In the genomic region with DNA sequence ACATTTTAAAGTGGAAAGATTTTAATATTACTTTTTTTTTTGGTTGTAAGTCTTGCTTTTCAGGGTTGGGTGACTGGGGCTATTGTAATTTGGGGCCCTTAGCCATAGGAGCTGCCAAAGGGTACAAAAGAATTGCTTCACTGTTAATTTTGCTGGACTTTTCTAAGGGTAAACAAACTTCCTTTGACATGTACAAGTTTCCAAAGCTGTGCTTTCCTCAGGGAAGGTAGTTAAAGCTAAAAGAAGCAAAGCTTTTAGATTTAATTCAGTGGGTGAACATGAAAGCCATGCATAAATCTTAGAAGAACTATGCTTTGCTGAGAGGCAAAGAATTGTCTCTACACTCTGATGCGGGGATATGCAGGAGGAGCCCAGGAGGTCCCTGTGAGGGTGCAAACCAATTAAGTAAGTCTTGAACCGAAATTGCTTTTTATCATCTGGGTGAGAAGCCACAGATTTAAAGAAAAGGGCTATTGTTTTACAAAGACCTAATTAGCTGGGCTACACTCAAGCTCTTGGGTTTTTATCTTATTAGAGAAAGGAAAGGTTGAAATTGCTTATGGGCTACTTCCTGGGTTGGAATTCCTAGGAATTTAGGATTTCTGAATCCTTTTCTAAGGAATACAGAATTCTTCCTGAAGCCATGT, we compare ENCODE assay signal across 19 cellular contexts.
A peak's percentile ranks its signal among the peaks of the same experiment; 100 is the strongest.
DNase-seq lines count a peak whose midpoint lies in the region; ATAC-seq, FAIRE-seq and TF ChIP-seq lines count a peak whose summit lies in the region.
"Had no signal": no experiment of that assay in that cellular context is flagged by ENCODE, and none has a peak within 500 bp of the region (broad histone marks: within the 10 kb centered on the region; RNA-seq: fewer than 3 reads in every experiment).

No MANE protein-coding gene starts in this region.

- no peaks in the 10 kb centered on the region for H3K36me3 ChIP-seq in HEK293 (ENCODE audit: control insufficient read depth in 2 of 2, insufficient read depth in 1 of 2, low read length in 2 of 2)
- H3K36me3 ChIP-seq in smooth muscle cell (ENCODE audit: low read depth), result no peaks in the 10 kb centered on the region
- H3K36me3 ChIP-seq: SJSA1 had no signal

- intact Hi-C loops in MCF 10A (cut with micrococcal nuclease), result no loop called here

- H3K36me3 Mint-ChIP-seq in MCF 10A (ENCODE audit: insufficient read depth, unreplicated experiment), result no peaks in the 10 kb centered on the region
- H3K36me3 Mint-ChIP-seq: naive B cell had no signal

- H3K9ac ChIP-seq in smooth muscle cell (ENCODE audit: low read depth), result peak overlapping the region; percentile 3

- FAIRE-seq in HTR-8/SVneo (lab: Jason Lieb, UNC), result no peak

- POLR2A ChIA-PET in HEK293 (lab: Yijun Ruan, JAX), result no interaction called here
- POLR2A ChIA-PET in MCF 10A (lab: Yijun Ruan, JAX), result interaction anchor here (0.6 to 3.5 kb wide), 3 partner anchors 27 to 35 kb away, joined by 3 to 17 read pairs (median 3); no protein-coding TSS in a partner anchor

- 23% methylated on average over 2 of the region's 2 CpGs for WGBS in smooth muscle cell (ENCODE audit: low lambda C conversion rate)

- peaks cover 3% of the 10 kb centered on the region for H3K79me2 ChIP-seq in smooth muscle cell (ENCODE audit: low read depth)

- H3K27me3 ChIP-seq in smooth muscle cell (ENCODE audit: low read depth), result no peaks in the 10 kb centered on the region
- H3K27me3 ChIP-seq: SJSA1 had no signal

- peak; percentile 61 for DNase-seq in medulla oblongata (ENCODE audit: extremely low spot score)
- DNase-seq in smooth muscle cell (lab: John Stamatoyannopoulos, UW; ENCODE audit: unreplicated experiment), result no peak
- no peak for DNase-seq in MCF 10A (ENCODE audit: unreplicated experiment)
- DNase-seq in HTR-8/SVneo (ENCODE audit: insufficient read length, low spot score), result no peak
- no peak for DNase-seq in SHP77 treated with DMSO at 0.1 percent for 48 hours (lab: John Stamatoyannopoulos, UW)
- DNase-seq: activated CD4-positive, alpha-beta T cell treated with anti-CD3 and anti-CD28 coated beads for 1 hour; activated effector memory CD4-positive, alpha-beta T cell treated with Interleukin-2 at 50 U/mL for 16 hours; foreskin fibroblast; IMR-90; MM.1S; naive B cell; NCI-H187 treated with DMSO at 0.1 percent for 48 hours; NCI-H510A treated with DMSO at 0.1 percent for 48 hours; OCI-M1; stimulated activated naive CD4-positive, alpha-beta T cell treated with Interleukin-2 at 50 U/mL for 16 hours had no signal

- H3K27ac Mint-ChIP-seq in MCF 10A (ENCODE audit: low read depth, unreplicated experiment), result no peak overlapping the region
- H3K27ac Mint-ChIP-seq: naive B cell had no signal

- H3K9me3 Mint-ChIP-seq in MCF 10A (ENCODE audit: unreplicated experiment), result no peaks in the 10 kb centered on the region

- H3K4me3 Mint-ChIP-seq in MCF 10A (ENCODE audit: unreplicated experiment), result no peak overlapping the region
- H3K4me3 Mint-ChIP-seq: naive B cell had no signal

- H3K4me2 ChIP-seq in smooth muscle cell, result peak overlapping the region; percentile 12

- TF ChIP-seq CTCF in HEK293 (tag by site-specific recombination; IDR thresholded peaks at IDR 0.05), result no peak
- no peak for TF ChIP-seq CTCF in smooth muscle cell (IDR thresholded peaks at IDR 0.05; ENCODE audit: borderline replicate concordance, insufficient read depth, poor library complexity, severe bottlenecking)
- TF ChIP-seq CTCF in MCF 10A (IDR thresholded peaks at IDR 0.05; ENCODE audit: unreplicated experiment), result no peak

- H3K9me3 ChIP-seq in HEK293 (ENCODE audit: control insufficient read depth, insufficient read depth, low read depth, low read length) (no peaks in the 10 kb centered on the region), smooth muscle cell (replicated peaks; ENCODE audit: low read depth) (no peaks in the 10 kb centered on the region)
- H3K9me3 ChIP-seq: SJSA1 had no signal

- CTCF ChIA-PET in HEK293 (lab: Yijun Ruan, JAX) (no interaction called here), MCF 10A (lab: Yijun Ruan, JAX) (interaction anchor here (0.6 to 3.0 kb wide), 7 partner anchors 19 to 1695 kb away, joined by 3 to 16 read pairs (median 5); no protein-coding TSS in a partner anchor)

- no peak for ATAC-seq in GM19397 (IDR thresholded peaks at IDR 0.05; ENCODE audit: unreplicated experiment)

- H3K27me3 Mint-ChIP-seq in MCF 10A (ENCODE audit: insufficient read depth, unreplicated experiment), result no peaks in the 10 kb centered on the region

- no peaks in the 10 kb centered on the region for H4K20me1 ChIP-seq in smooth muscle cell (ENCODE audit: low read depth)

- peaks cover 10% of the 10 kb centered on the region for H3F3A ChIP-seq in smooth muscle cell (ENCODE audit: low read depth)

- no TSS peak for BruUV-seq in MCF 10A (replicated peaks; lab: Mats Ljungman, UMichigan)

- no peak overlapping the region for H3K4me3 ChIP-seq in HEK293 (ENCODE audit: low read depth, low read length)
- H3K4me3 ChIP-seq in smooth muscle cell, result no peak overlapping the region
- H3K4me3 ChIP-seq: SJSA1 had no signal

- H3K4me1 Mint-ChIP-seq in MCF 10A (ENCODE audit: insufficient read depth, unreplicated experiment), result peaks cover 14% of the 10 kb centered on the region
- H3K4me1 Mint-ChIP-seq: naive B cell had no signal

- H3K27ac ChIP-seq in HEK293 (ENCODE audit: extremely low read depth, low read depth, low read length) (no peak overlapping the region), cingulate gyrus (ENCODE audit: low read depth, low read length) (peak overlapping the region; percentile 90), smooth muscle cell (ENCODE audit: low read depth) (peak overlapping the region; percentile 32)
- H3K27ac ChIP-seq: SJSA1 had no signal

- H3K4me1 ChIP-seq in HEK293 (ENCODE audit: control insufficient read depth, insufficient read depth, low read length) (peaks cover 2% of the 10 kb centered on the region; the same call in 1 of the 2 replicates), smooth muscle cell (ENCODE audit: low read depth) (peaks cover 59% of the 10 kb centered on the region)

- peak overlapping the region; percentile 42 for H2AFZ ChIP-seq in smooth muscle cell (ENCODE audit: low read depth)

TF ChIP-seq in HEK293, 187 proteins besides CTCF, POLR2A, EP300 and RAD21:
- TF ChIP-seq, protein P1, sequence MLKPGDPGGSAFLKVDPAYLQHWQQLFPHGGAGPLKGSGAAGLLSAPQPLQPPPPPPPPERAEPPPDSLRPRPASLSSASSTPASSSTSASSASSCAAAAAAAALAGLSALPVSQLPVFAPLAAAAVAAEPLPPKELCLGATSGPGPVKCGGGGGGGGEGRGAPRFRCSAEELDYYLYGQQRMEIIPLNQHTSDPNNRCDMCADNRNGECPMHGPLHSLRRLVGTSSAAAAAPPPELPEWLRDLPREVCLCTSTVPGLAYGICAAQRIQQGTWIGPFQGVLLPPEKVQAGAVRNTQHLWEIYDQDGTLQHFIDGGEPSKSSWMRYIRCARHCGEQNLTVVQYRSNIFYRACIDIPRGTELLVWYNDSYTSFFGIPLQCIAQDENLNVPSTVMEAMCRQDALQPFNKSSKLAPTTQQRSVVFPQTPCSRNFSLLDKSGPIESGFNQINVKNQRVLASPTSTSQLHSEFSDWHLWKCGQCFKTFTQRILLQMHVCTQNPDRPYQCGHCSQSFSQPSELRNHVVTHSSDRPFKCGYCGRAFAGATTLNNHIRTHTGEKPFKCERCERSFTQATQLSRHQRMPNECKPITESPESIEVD (tag by site-specific recombination; IDR thresholded peaks at IDR 0.05), result 0 out of 2 replicates have a peak, but pooled peaks have one; percentile 7
- no peak for TF ChIP-seq ZNF37A (tag by site-specific recombination; IDR thresholded peaks at IDR 0.05)
